Comparison of ENCODE assay signal across 28 cellular contexts in the genomic region with DNA sequence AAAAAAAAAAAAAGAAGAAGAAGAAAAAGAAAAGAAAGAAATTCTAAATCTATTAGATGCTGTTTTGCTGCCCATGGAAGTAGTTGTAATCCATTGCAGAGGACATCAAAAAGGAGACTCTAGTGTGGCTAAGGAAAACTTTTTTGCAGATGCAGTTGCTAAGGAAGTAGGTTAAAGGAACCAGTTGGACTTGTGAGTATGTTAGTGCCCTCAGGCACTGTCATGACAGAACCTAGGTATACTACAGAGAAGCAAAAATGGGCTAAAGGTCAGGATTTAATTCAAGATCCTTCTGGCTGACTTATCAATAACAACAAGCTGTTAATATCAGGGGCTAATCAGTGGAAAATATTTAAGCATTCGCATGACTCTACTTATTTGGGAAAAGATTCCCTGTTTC.
"Had no signal": no experiment of that assay in that cellular context is flagged by ENCODE, and none has a peak within 500 bp of the region (broad histone marks: within the 10 kb centered on the region; RNA-seq: fewer than 3 reads in every experiment).

No MANE protein-coding gene starts in this region.

- DNase-seq: hippocampal formation; kidney; left colon; left lung; lower lobe of right lung; mammary epithelial cell; mesenchymal stem cell; mucosa of descending colon; naive thymus-derived CD4-positive, alpha-beta T cell; pancreas; posterior cingulate gyrus; retina; right cardiac atrium; stimulated activated CD4-positive, alpha-beta T cell treated with anti-CD3 and anti-CD28 coated beads, Interleukin-12 subunit alpha, Interleukin-12 subunit beta, amount 100 ng/mL, for 4 hours; stimulated activated CD4-positive, alpha-beta T cell treated with anti-CD3 and anti-CD28 coated beads, Interleukin-15, amount 100 ng/mL, for 24 hours; stimulated activated CD4-positive, alpha-beta T cell treated with anti-CD3 and anti-CD28 coated beads, Interleukin-2, amount 100 ng/mL, for 24 hours; stimulated activated CD4-positive, alpha-beta T cell treated with anti-CD3 and anti-CD28 coated beads, Interleukin-4, amount 100 ng/mL, for 1 hour; stimulated activated naive B cell treated with anti-CD40 and anti-IgM and Interleukin-4, amounts not matched to agents 10 μg/mL and 1 μg/mL and 100 μg/mL, for 72 hours; stimulated activated naive CD8-positive, alpha-beta T cell treated with anti-CD3 and anti-CD28 coated beads, Interleukin-15, Interleukin-2, amounts not matched to agents 100 U/mL and 50 U/mL, for 24 hours; stomach; testis; thyroid gland; transverse colon; uterus had no signal

- H3K4me1 ChIP-seq: left lung, lower lobe of right lung, pancreas, prostate gland, stomach, testis, thyroid gland, transverse colon, uterus had no signal

- H3K36me3 ChIP-seq: left lung, lower lobe of right lung, pancreas, prostate gland, stomach, thyroid gland, transverse colon, uterus had no signal

- H3K27me3 ChIP-seq: left lung, pancreas, stomach, testis, thyroid gland, transverse colon, uterus had no signal

- H3K4me3 ChIP-seq: left lung, lower lobe of right lung, mucosa of descending colon, pancreas, prostate gland, skin epidermis, stomach, testis, thyroid gland, transverse colon, uterus had no signal

- H3K27ac ChIP-seq: left lung, lower lobe of right lung, pancreas, prostate gland, skin epidermis, stomach, testis, thyroid gland, transverse colon, uterus had no signal

- H3K9me3 ChIP-seq: lower lobe of right lung, pancreas, prostate gland, testis, thyroid gland, uterus had no signal

- ATAC-seq: left colon; left lung; lower lobe of right lung; mucosa of descending colon; naive thymus-derived CD4-positive, alpha-beta T cell; natural killer cell treated with Interleukin-12 subunit alpha and Interleukin-12 subunit beta and Interleukin-15 and Interleukin-18, amount 100 ng/mL, for 72 hours; pancreas; right cardiac atrium; sciatic nerve; stimulated activated naive B cell treated with anti-CD40 and anti-IgM and Interleukin-4, amounts not matched to agents 10 μg/mL and 1 μg/mL and 100 μg/mL, for 72 hours; stimulated activated naive CD8-positive, alpha-beta T cell treated with anti-CD3 and anti-CD28 coated beads, Interleukin-15, Interleukin-2, amounts not matched to agents 100 U/mL and 50 U/mL, for 24 hours had no signal

- FAIRE-seq: kidney, pancreas had no signal
